In genomic region chr14:104639889-104640548, GRCh38 we compare ENCODE assay signal across 8 cellular contexts. TPM values are rescaled to one million over a fixed set of nuclear protein-coding genes. Genes with fewer than 3 reads are reported as not detected.
DNase-seq lines count a peak whose midpoint lies in the region; ATAC-seq, FAIRE-seq and TF ChIP-seq lines count a peak whose summit lies in the region.

No MANE protein-coding gene starts in this region.

- no peaks in the 10 kb centered on the region for H3K27me3 ChIP-seq in lung (ENCODE audit: control insufficient read depth, insufficient read depth)

- no peak overlapping the region for H3K4me3 Mint-ChIP-seq in activated CD4-positive, alpha-beta T cell treated with anti-CD3 and anti-CD28 coated beads, Interleukin-2, amount 10 ng/mL, durations not matched to agents 7 days and 5 days

- no peaks in the 10 kb centered on the region for H3K4me1 ChIP-seq in lung (ENCODE audit: control insufficient read depth in 2 of 2, insufficient read depth in 2 of 2, low read length in 2 of 2)

- no peaks in the 10 kb centered on the region for H3K36me3 ChIP-seq in lung (ENCODE audit: control insufficient read depth in 2 of 2, insufficient read depth in 2 of 2, low read length in 2 of 2)

- ATAC-seq in lung (ENCODE audit: insufficient read depth, low FRiP score) (no peak), HG02763 (IDR thresholded peaks at IDR 0.05; ENCODE audit: unreplicated experiment) (no peak)
- peak; percentile 78 for ATAC-seq in stimulated activated naive CD8-positive, alpha-beta T cell treated with anti-CD3 and anti-CD28 coated beads, Interleukin-15, Interleukin-2, amounts not matched to agents 100 U/mL and 50 U/mL, for 24 hours

- no peaks in the 10 kb centered on the region for H3K36me3 Mint-ChIP-seq in activated CD4-positive, alpha-beta T cell treated with anti-CD3 and anti-CD28 coated beads, Interleukin-2, amount 10 ng/mL, durations not matched to agents 7 days and 5 days (ENCODE audit: low read depth)

- CTCF ChIA-PET in activated CD4-positive, alpha-beta T cell treated with anti-CD3 and anti-CD28 coated beads, Interleukin-2, amount 10 ng/mL, durations not matched to agents 7 days and 5 days (lab: Charles Lee): interaction anchor here (0.6 to 1.4 kb wide), 2 partner anchors 50 to 503 kb away, joined by 3 to 4 read pairs; no protein-coding TSS in a partner anchor

- FAIRE-seq in GM19239 (lab: Jason Lieb, UNC): peak; percentile 80

- 7 to 8% methylated on average over 24 of the region's 24 CpGs for WGBS in lung, 2 donors

- H3K4me3 ChIP-seq in AG10803 (ENCODE audit: low read length) (no peak overlapping the region), lung (no peak overlapping the region)

- DNase-seq in AG10803 (ENCODE audit: low read depth) (peak; percentile 30), GM19239 (ENCODE audit: insufficient read length, low spot score) (peak; percentile 81), NCI-H2227 treated with DMSO at 0.1 percent for 48 hours (lab: John Stamatoyannopoulos, UW) (peak; percentile 69), lung (ENCODE audit: low spot score) (peak; percentile 40)
- DNase-seq in activated CD4-positive, alpha-beta T cell treated with anti-CD3 and anti-CD28 coated beads, Interleukin-2, amount 10 ng/mL, durations not matched to agents 7 days and 5 days: peak; percentile 57
- peak; percentile 15 for DNase-seq in effector CD4-positive, alpha-beta T cell
- peak; percentile 63 for DNase-seq in stimulated activated naive CD8-positive, alpha-beta T cell treated with anti-CD3 and anti-CD28 coated beads, Interleukin-15, Interleukin-2, amounts not matched to agents 100 U/mL and 50 U/mL, for 24 hours

- no peak overlapping the region for H3K27ac ChIP-seq in lung (ENCODE audit: low read depth in 1 of 2, low read length in 1 of 2)

- H3K4me1 Mint-ChIP-seq in activated CD4-positive, alpha-beta T cell treated with anti-CD3 and anti-CD28 coated beads, Interleukin-2, amount 10 ng/mL, durations not matched to agents 7 days and 5 days: peaks cover 9% of the 10 kb centered on the region

- peak; percentile 75 for TF ChIP-seq CTCF in AG10803 (conservative IDR thresholded peaks at IDR 0.05; ENCODE audit: low read length)
- TF ChIP-seq CTCF in lung (IDR thresholded peaks at IDR 0.05; ENCODE audit: control extremely low read depth, extremely low read depth): peak; percentile 51

- H3K27me3 Mint-ChIP-seq in activated CD4-positive, alpha-beta T cell treated with anti-CD3 and anti-CD28 coated beads, Interleukin-2, amount 10 ng/mL, durations not matched to agents 7 days and 5 days: peaks cover 2% of the 10 kb centered on the region

- POLR2A ChIA-PET in activated CD4-positive, alpha-beta T cell treated with anti-CD3 and anti-CD28 coated beads, Interleukin-2, amount 10 ng/mL, durations not matched to agents 7 days and 5 days (lab: Charles Lee): no interaction called here

- no peaks in the 10 kb centered on the region for H3K9me3 ChIP-seq in lung (ENCODE audit: control insufficient read depth in 2 of 2, insufficient read depth in 1 of 2, low read length in 1 of 2)

- H3K27ac Mint-ChIP-seq in activated CD4-positive, alpha-beta T cell treated with anti-CD3 and anti-CD28 coated beads, Interleukin-2, amount 10 ng/mL, durations not matched to agents 7 days and 5 days: no peak overlapping the region

- peaks cover 2% of the 10 kb centered on the region for H3K9me3 Mint-ChIP-seq in activated CD4-positive, alpha-beta T cell treated with anti-CD3 and anti-CD28 coated beads, Interleukin-2, amount 10 ng/mL, durations not matched to agents 7 days and 5 days

RNA-seq across cellular contexts. Expression of gene TMEM179, which starts 35.4 kb away (rescaled TPM):
- total RNA-seq in activated CD4-positive, alpha-beta T cell treated with anti-CD3 and anti-CD28 coated beads, Interleukin-2, amount 10 ng/mL, durations not matched to agents 7 days and 5 days: not detected
- under 1 TPM in 1 of 2 donors, not detected in 1; 0.12 TPM for total RNA-seq in lung
- polyA plus RNA-seq in lung: under 1 TPM; 0.08 to 0.10 TPM

RNA-seq across cellular contexts. Expression of gene INF2, which starts 49.4 kb away (rescaled TPM):
- total RNA-seq in activated CD4-positive, alpha-beta T cell treated with anti-CD3 and anti-CD28 coated beads, Interleukin-2, amount 10 ng/mL, durations not matched to agents 7 days and 5 days: 100 to 1,000 TPM; 163 to 171 TPM
- 100 to 1,000 TPM in 1 of 2 donors, 10 to 100 TPM in 1; 46.1 to 119 TPM for total RNA-seq in lung
- 100 to 1,000 TPM in 1 of 2 donors, 10 to 100 TPM in 1; 49.4 to 107 TPM for polyA plus RNA-seq in lung

Comparison
In these comparisons a context has a peak if more than half of its experiments do, and no peak if none do; other contexts are left out.
1. DNase-seq: peak in every context shown above with its lines; median percentile 81 in GM19239; 69 in NCI-H2227 treated with DMSO at 0.1 percent for 48 hours; 63 in stimulated activated naive CD8-positive, alpha-beta T cell treated with anti-CD3 and anti-CD28 coated beads, Interleukin-15, Interleukin-2, amounts not matched to agents 100 U/mL and 50 U/mL, for 24 hours; 57 in activated CD4-positive, alpha-beta T cell treated with anti-CD3 and anti-CD28 coated beads, Interleukin-2, amount 10 ng/mL, durations not matched to agents 7 days and 5 days; 40 in lung; 30 in AG10803; 15 in effector CD4-positive, alpha-beta T cell.